In genomic region chrX:129982300-129983246, GRCh38 we compare ENCODE assay signal across 1 cellular context.
TF ChIP-seq lines count a peak whose summit lies in the region.

Gene BCORL1, plus strand, starts transcription at chrX:129982635. Its CDS starts 22,597 bp downstream, at chrX:130005232.

TF ChIP-seq in HEK293, 187 proteins besides CTCF, POLR2A, EP300 and RAD21 (continued from another document and continues in another):
- no peak for TF ChIP-seq ZNF354C (tag by site-specific recombination; IDR thresholded peaks at IDR 0.05; ENCODE audit: borderline replicate concordance, low read depth)
- TF ChIP-seq PBX3 (CRISPR knock-in tag; IDR thresholded peaks at IDR 0.05) = no peak
- peak; percentile 82 for TF ChIP-seq ZSCAN4 (tag by site-specific recombination; IDR thresholded peaks at IDR 0.05)
- TF ChIP-seq KLF8 (tag by site-specific recombination; IDR thresholded peaks at IDR 0.05) = peak; percentile 95
- peak; percentile 52; the same call in 1 of the 2 replicates for TF ChIP-seq MZF1 (tag by site-specific recombination; IDR thresholded peaks at IDR 0.05; ENCODE audit: borderline replicate concordance)
- TF ChIP-seq PRDM1 (tag by site-specific recombination; IDR thresholded peaks at IDR 0.05) = peak; percentile 62; the same call in 1 of the 2 replicates
- no peak for TF ChIP-seq SALL2 (tag by site-specific recombination; IDR thresholded peaks at IDR 0.05; ENCODE audit: borderline replicate concordance)
- TF ChIP-seq YY2 (tag by site-specific recombination; IDR thresholded peaks at IDR 0.05) = peak; percentile 49; the same call in 1 of the 2 replicates
- TF ChIP-seq ZNF544 (tag by site-specific recombination; IDR thresholded peaks at IDR 0.05) = no peak
- TF ChIP-seq ZNF518A (tag by site-specific recombination; conservative IDR thresholded peaks at IDR 0.05; ENCODE audit: low read depth) = no peak
- TF ChIP-seq ZNF510 (tag by site-specific recombination; IDR thresholded peaks at IDR 0.05; ENCODE audit: insufficient replicate concordance) = no peak
- peak; percentile 48; the same call in 1 of the 2 replicates for TF ChIP-seq REPIN1 (tag by site-specific recombination; IDR thresholded peaks at IDR 0.05; ENCODE audit: low read depth)
- peak; percentile 66; the same call in 1 of the 2 replicates for TF ChIP-seq ZNF24 (tag by site-specific recombination; IDR thresholded peaks at IDR 0.05)
- no peak for TF ChIP-seq HOXC10 (CRISPR knock-in tag; IDR thresholded peaks at IDR 0.05)
- no peak; the same call in 1 of the 2 replicates for TF ChIP-seq ZBTB21 (tag by site-specific recombination; IDR thresholded peaks at IDR 0.05)
- no peak for TF ChIP-seq ZNF10 (tag by site-specific recombination; IDR thresholded peaks at IDR 0.05)
- TF ChIP-seq ZNF645 (tag by site-specific recombination; IDR thresholded peaks at IDR 0.05) = no peak
- TF ChIP-seq ZNF660 (tag by site-specific recombination; IDR thresholded peaks at IDR 0.05) = peak; percentile 63; the same call in 1 of the 2 replicates
- peak; percentile 48; the same call in 1 of the 2 replicates for TF ChIP-seq ZFP69B (tag by site-specific recombination; IDR thresholded peaks at IDR 0.05)
- TF ChIP-seq ZNF830 (tag by site-specific recombination; IDR thresholded peaks at IDR 0.05; ENCODE audit: low read depth) = no peak
- peak; percentile 37; the same call in 1 of the 2 replicates for TF ChIP-seq ZNF843 (tag by site-specific recombination; IDR thresholded peaks at IDR 0.05)
- TF ChIP-seq ZNF626 (tag by site-specific recombination; IDR thresholded peaks at IDR 0.05) = no peak
- peak; percentile 30 for TF ChIP-seq ZIC2 (tag by site-specific recombination; IDR thresholded peaks at IDR 0.05)
- TF ChIP-seq BCL11B (tag by site-specific recombination; IDR thresholded peaks at IDR 0.05; ENCODE audit: low read depth) = 0 out of 2 replicates have a peak, but pooled peaks have one; percentile 30
- TF ChIP-seq ZNF223 (tag by site-specific recombination; IDR thresholded peaks at IDR 0.05) = no peak
- no peak for TF ChIP-seq ZNF350 (tag by site-specific recombination; IDR thresholded peaks at IDR 0.05)
- peak; percentile 62 for TF ChIP-seq KLF9 (tag by site-specific recombination; IDR thresholded peaks at IDR 0.05; ENCODE audit: low read depth)
- no peak for TF ChIP-seq ZNF148 (tag by site-specific recombination; IDR thresholded peaks at IDR 0.05; ENCODE audit: borderline replicate concordance)
- peak; percentile 83 for TF ChIP-seq GLIS1 (tag by site-specific recombination; IDR thresholded peaks at IDR 0.05)
- TF ChIP-seq ZSCAN30 (tag by site-specific recombination; IDR thresholded peaks at IDR 0.05) = 0 out of 2 replicates have a peak, but pooled peaks have one; percentile 24
- no peak for TF ChIP-seq ZNF248 (tag by site-specific recombination; IDR thresholded peaks at IDR 0.05)
- no peak for TF ChIP-seq ZNF114 (tag by site-specific recombination; IDR thresholded peaks at IDR 0.05)
- no peak for TF ChIP-seq ZNF202 (tag by site-specific recombination; IDR thresholded peaks at IDR 0.05; ENCODE audit: borderline replicate concordance)
- peak; percentile 34; the same call in 1 of the 2 replicates for TF ChIP-seq REST (tag by site-specific recombination; IDR thresholded peaks at IDR 0.05)
- no peak for TF ChIP-seq ZNF112 (tag by site-specific recombination; IDR thresholded peaks at IDR 0.05)
- no peak for TF ChIP-seq ZNF18 (tag by site-specific recombination; IDR thresholded peaks at IDR 0.05)
- TF ChIP-seq ZNF280D (tag by site-specific recombination; IDR thresholded peaks at IDR 0.05) = no peak
- no peak for TF ChIP-seq ZNF513 (tag by site-specific recombination; IDR thresholded peaks at IDR 0.05)
